In genomic region chr13:110799246-110800236, GRCh38 we compare ENCODE assay signal across 9 cellular contexts.
DNase-seq lines count a peak whose midpoint lies in the region; ATAC-seq and TF ChIP-seq lines count a peak whose summit lies in the region.
"Had no signal": no experiment of that assay in that cellular context is flagged by ENCODE, and none has a peak within 500 bp of the region (broad histone marks: within the 10 kb centered on the region; RNA-seq: fewer than 3 reads in every experiment).

No MANE protein-coding gene starts in this region.

- H3K27ac ChIP-seq in GM23338 (ENCODE audit: low read depth) (no peak overlapping the region), ascending aorta (peak overlapping the region; percentile 47 to 73), skeletal muscle tissue (ENCODE audit: low read depth, low read length) (peak overlapping the region; percentile 67)

- no peaks in the 10 kb centered on the region for H3F3A ChIP-seq in GM23338 (replicated peaks; ENCODE audit: low read depth)

- H3K9me2 ChIP-seq in GM23338 (ENCODE audit: insufficient read depth), result no peaks in the 10 kb centered on the region

- 0 out of 3 replicates have a peak, but pooled peaks cover 1% of the 10 kb centered on the region for H3K36me3 Mint-ChIP-seq in GM23338 (ENCODE audit: low read depth)

- peaks cover 1% of the 10 kb centered on the region; the same call in 1 of the 3 replicates for H3K9me3 Mint-ChIP-seq in GM23338

- intact Hi-C loops in ascending aorta (cut with DNase I), result no loop called here

- H3K4me2 ChIP-seq in GM23338, result no peak overlapping the region

- peak overlapping the region in 2 of 3 donors; percentile 47 to 57 for H3K9ac ChIP-seq in skeletal muscle tissue (ENCODE audit: low read depth in 1 of 3, low read length in 3 of 3)

- DNase-seq in GM23338 (ENCODE audit: low spot score) (no peak), ascending aorta (ENCODE audit: low spot score in 2 of 2) (peak in 1 of 2 donors; percentile 74), iris pigment epithelial cell (ENCODE audit: low read depth) (peak; percentile 66), DMS114 treated with DMSO at 0.1 percent for 48 hours (lab: John Stamatoyannopoulos, UW; ENCODE audit: unreplicated experiment) (no peak), GDM1 (lab: John Stamatoyannopoulos, UW) (no peak), GM10266 (ENCODE audit: extremely low spot score) (no peak)
- DNase-seq in activated CD4-positive, CD25-positive, alpha-beta regulatory T cell treated with anti-CD3 and anti-CD28 coated beads, Interleukin-2, amount 50 U/mL, for 72 hours, result no peak
- DNase-seq: erythroblast had no signal

- H3K4me3 ChIP-seq in GM23338 (no peak overlapping the region), ascending aorta (peak overlapping the region; percentile 47 to 52), skeletal muscle tissue (ENCODE audit: low read length in 3 of 3) (peak overlapping the region; percentile 42 to 64 (median 56))

- H3K9me3 ChIP-seq in ascending aorta (no peaks in the 10 kb centered on the region), skeletal muscle tissue (ENCODE audit: control insufficient read depth in 3 of 3, low read length in 3 of 3) (no peaks in the 10 kb centered on the region)

- ATAC-seq in GM23338, result peak; percentile 20; the same call in 2 of the 3 replicates

- TF ChIP-seq CTCF in GM23338 (conservative IDR thresholded peaks at IDR 0.05; ENCODE audit: low read depth in 2 of 2) (no peak), ascending aorta (IDR thresholded peaks at IDR 0.05) (no peak), GM10266 (IDR thresholded peaks at IDR 0.05; ENCODE audit: control insufficient read depth, insufficient read depth, low read depth, missing control alignments) (no peak)

- H3K79me2 ChIP-seq in GM23338 (replicated peaks; ENCODE audit: insufficient read depth), result no peaks in the 10 kb centered on the region

- no peak overlapping the region for H3K4me3 Mint-ChIP-seq in GM23338

- H3K27me3 ChIP-seq in GM23338 (ENCODE audit: insufficient read depth), result no peaks in the 10 kb centered on the region
- H3K27me3 ChIP-seq in ascending aorta, result no peaks in the 10 kb centered on the region
- peaks cover 8 to 56% (median 44%) of the 10 kb centered on the region in 3 donors for H3K27me3 ChIP-seq in skeletal muscle tissue (ENCODE audit: control insufficient read depth in 3 of 3, insufficient read depth in 3 of 3, low read length in 3 of 3)

- H3K27me3 Mint-ChIP-seq in GM23338 (ENCODE audit: insufficient read depth, low read depth, poor library complexity), result peaks cover 15% of the 10 kb centered on the region

- peaks cover 34% of the 10 kb centered on the region for H3K4me1 Mint-ChIP-seq in GM23338

- H2AFZ ChIP-seq in GM23338, result peak overlapping the region; percentile 80

- H3K36me3 ChIP-seq in GM23338 (ENCODE audit: insufficient read depth) (no peaks in the 10 kb centered on the region), ascending aorta (no peaks in the 10 kb centered on the region), skeletal muscle tissue (ENCODE audit: control insufficient read depth in 3 of 3, insufficient read depth in 3 of 3, low read length in 3 of 3) (no peaks in the 10 kb centered on the region)

- H4K20me1 ChIP-seq in GM23338 (replicated peaks; ENCODE audit: insufficient read depth), result no peaks in the 10 kb centered on the region

- no peak overlapping the region for H3K27ac Mint-ChIP-seq in GM23338

- H3K4me1 ChIP-seq in GM23338 (ENCODE audit: insufficient read depth) (peaks cover 13% of the 10 kb centered on the region), ascending aorta (peaks cover 0 to 4% of the 10 kb centered on the region in 2 donors), skeletal muscle tissue (ENCODE audit: control insufficient read depth in 3 of 3, insufficient read depth in 3 of 3, low read length in 3 of 3) (peaks cover 5 to 24% (median 20%) of the 10 kb centered on the region in 3 donors)

TF ChIP-seq in GM23338, 12 proteins besides CTCF, POLR2A, EP300 and RAD21 (continues in another document):
- TF ChIP-seq ZNF114 (CRISPR knock-in tag; IDR thresholded peaks at IDR 0.05) (no peak), REST (IDR thresholded peaks at IDR 0.05; ENCODE audit: unreplicated experiment) (no peak), EZH2 (IDR thresholded peaks at IDR 0.05; ENCODE audit: low read depth, unreplicated experiment) (no peak), POLR2AphosphoS5 (IDR thresholded peaks at IDR 0.05; ENCODE audit: low read depth) (no peak), JUNB (IDR thresholded peaks at IDR 0.05; ENCODE audit: unreplicated experiment) (no peak), NANOG (IDR thresholded peaks at IDR 0.05; ENCODE audit: borderline replicate concordance) (no peak), ETS1 (IDR thresholded peaks at IDR 0.05) (no peak), STAT1 (IDR thresholded peaks at IDR 0.05; ENCODE audit: unreplicated experiment) (no peak), CREB1 (CRISPR knock-in tag; IDR thresholded peaks at IDR 0.05; ENCODE audit: low read depth) (no peak)
